8 cellular contexts compared by ENCODE assay signal in genomic region chr7:42932861-42933591, GRCh38. TPM values are rescaled to one million over a fixed set of nuclear protein-coding genes. Genes with fewer than 3 reads are reported as not detected.
A peak's percentile ranks its signal among the peaks of the same experiment; 100 is the strongest.
DNase-seq lines count a peak whose midpoint lies in the region; ATAC-seq and FAIRE-seq lines count a peak whose summit lies in the region.

No MANE protein-coding gene starts in this region.

- peak; percentile 33 for DNase-seq in EL
- DNase-seq in activated naive CD8-positive, alpha-beta T cell treated with anti-CD3 and anti-CD28 coated beads, Interleukin-2, amount 10 ng/mL, durations not matched to agents 7 days and 5 days = no peak
- DNase-seq in small intestine = no peak
- DNase-seq in GF-D8 (lab: John Stamatoyannopoulos, UW) = no peak
- no peak for DNase-seq in AML-193 (lab: John Stamatoyannopoulos, UW)

- peak overlapping the region; percentile 99 for H3K4me3 Mint-ChIP-seq in activated naive CD8-positive, alpha-beta T cell treated with anti-CD3 and anti-CD28 coated beads, Interleukin-2, amount 10 ng/mL, durations not matched to agents 7 days and 5 days

- peak overlapping the region; percentile 99 for H3K4me3 ChIP-seq in iPS-15b (ENCODE audit: low read depth, low read length)
- H3K4me3 ChIP-seq in small intestine (ENCODE audit: low read depth in 1 of 2, low read length in 2 of 2) = peak overlapping the region; percentile 81

- H3K27ac Mint-ChIP-seq in activated naive CD8-positive, alpha-beta T cell treated with anti-CD3 and anti-CD28 coated beads, Interleukin-2, amount 10 ng/mL, durations not matched to agents 7 days and 5 days = peak overlapping the region; percentile 99

- POLR2A ChIA-PET in activated naive CD8-positive, alpha-beta T cell treated with anti-CD3 and anti-CD28 coated beads, Interleukin-2, amount 10 ng/mL, durations not matched to agents 7 days and 5 days (lab: Charles Lee) = interaction anchor here (0.7 to 2.9 kb wide), 9 partner anchors 9 to 1111 kb away, joined by 3 to 33 read pairs (median 5); partner anchors contain the start of genes C7orf25, DBNL and MRPS24

- no peaks in the 10 kb centered on the region for H3K27me3 ChIP-seq in iPS-15b (ENCODE audit: control insufficient read depth, insufficient read depth, low read length)
- H3K27me3 ChIP-seq in small intestine (ENCODE audit: control insufficient read depth in 2 of 2, insufficient read depth in 2 of 2, low read length in 2 of 2) = no peaks in the 10 kb centered on the region

- no peaks in the 10 kb centered on the region for H3K27me3 Mint-ChIP-seq in activated naive CD8-positive, alpha-beta T cell treated with anti-CD3 and anti-CD28 coated beads, Interleukin-2, amount 10 ng/mL, durations not matched to agents 7 days and 5 days

- ATAC-seq in activated naive CD8-positive, alpha-beta T cell treated with anti-CD3 and anti-CD28 coated beads, Interleukin-2, amount 10 ng/mL, durations not matched to agents 7 days and 5 days (ENCODE audit: low read depth) = no peak
- no peak for ATAC-seq in HG02981 (IDR thresholded peaks at IDR 0.05; ENCODE audit: unreplicated experiment)

- no peaks in the 10 kb centered on the region for H3K9me3 ChIP-seq in KOPT-K1 (ENCODE audit: insufficient read depth, low read length, poor library complexity, severe bottlenecking)
- no peaks in the 10 kb centered on the region for H3K9me3 ChIP-seq in iPS-15b (ENCODE audit: control insufficient read depth, insufficient read depth, low read length)
- no peaks in the 10 kb centered on the region for H3K9me3 ChIP-seq in small intestine (ENCODE audit: control insufficient read depth, low read depth)

- WGBS in small intestine, 3 donors = 2 to 4% (median 3%) methylated on average over 16 of the region's 16 CpGs

- H3K9ac ChIP-seq in iPS-15b (ENCODE audit: low read depth, low read length) = peak overlapping the region; percentile 92

- H3K36me3 ChIP-seq in KOPT-K1 (ENCODE audit: insufficient read depth, low read length) (peaks cover 35% of the 10 kb centered on the region), iPS-15b (ENCODE audit: control insufficient read depth, insufficient read depth, low read length) (peaks cover 27% of the 10 kb centered on the region), small intestine (ENCODE audit: control insufficient read depth in 2 of 2, insufficient read depth in 2 of 2, low read length in 2 of 2) (peaks cover 0 to 2% of the 10 kb centered on the region in 2 donors)

- peaks cover 40% of the 10 kb centered on the region for H3K4me1 Mint-ChIP-seq in activated naive CD8-positive, alpha-beta T cell treated with anti-CD3 and anti-CD28 coated beads, Interleukin-2, amount 10 ng/mL, durations not matched to agents 7 days and 5 days

- H3K4me1 ChIP-seq in iPS-15b (ENCODE audit: control insufficient read depth, insufficient read depth, low read length) (peaks cover 10% of the 10 kb centered on the region), small intestine (ENCODE audit: control insufficient read depth in 2 of 2, insufficient read depth in 1 of 2, low read depth in 1 of 2, low read length in 1 of 2) (peaks cover 6 to 21% of the 10 kb centered on the region in 2 donors)

- no peak for FAIRE-seq in small intestine (lab: Jason Lieb, UNC)

- no peaks in the 10 kb centered on the region for H3K9me3 Mint-ChIP-seq in activated naive CD8-positive, alpha-beta T cell treated with anti-CD3 and anti-CD28 coated beads, Interleukin-2, amount 10 ng/mL, durations not matched to agents 7 days and 5 days

- H3K27ac ChIP-seq in KOPT-K1 (ENCODE audit: low read depth, low read length, poor library complexity, severe bottlenecking) (peak overlapping the region; percentile 89), small intestine (ENCODE audit: low read depth in 1 of 2, low read length in 1 of 2) (peak overlapping the region; percentile 21 to 93)

- H3K36me3 Mint-ChIP-seq in activated naive CD8-positive, alpha-beta T cell treated with anti-CD3 and anti-CD28 coated beads, Interleukin-2, amount 10 ng/mL, durations not matched to agents 7 days and 5 days = peaks cover 15% of the 10 kb centered on the region

RNA-seq across cellular contexts. Expression of gene MRPL32, which starts 0.8 kb away (rescaled TPM):
- total RNA-seq in activated naive CD8-positive, alpha-beta T cell treated with anti-CD3 and anti-CD28 coated beads, Interleukin-2, amount 10 ng/mL, durations not matched to agents 7 days and 5 days = 10 to 100 TPM; 45.2 to 46.6 TPM
- polyA plus RNA-seq in small intestine = 10 to 100 TPM; 55.1 to 82.6 (median 68.0) TPM

RNA-seq across cellular contexts. Expression of gene PSMA2, which starts 1.1 kb away (rescaled TPM):
- total RNA-seq in activated naive CD8-positive, alpha-beta T cell treated with anti-CD3 and anti-CD28 coated beads, Interleukin-2, amount 10 ng/mL, durations not matched to agents 7 days and 5 days = 10 to 100 TPM; 98.9 to 99.8 TPM
- 100 to 1,000 TPM; 142 to 181 (median 169) TPM for polyA plus RNA-seq in small intestine

RNA-seq across cellular contexts. Expression of gene C7orf25, which starts 21.2 kb away (rescaled TPM):
- total RNA-seq in activated naive CD8-positive, alpha-beta T cell treated with anti-CD3 and anti-CD28 coated beads, Interleukin-2, amount 10 ng/mL, durations not matched to agents 7 days and 5 days = 1 to 10 TPM; 6.0 to 8.1 TPM
- 1 to 10 TPM; 3.8 to 5.1 (median 4.5) TPM for polyA plus RNA-seq in small intestine
